ENCODE assay signal across 1 cellular context in the genomic region with DNA sequence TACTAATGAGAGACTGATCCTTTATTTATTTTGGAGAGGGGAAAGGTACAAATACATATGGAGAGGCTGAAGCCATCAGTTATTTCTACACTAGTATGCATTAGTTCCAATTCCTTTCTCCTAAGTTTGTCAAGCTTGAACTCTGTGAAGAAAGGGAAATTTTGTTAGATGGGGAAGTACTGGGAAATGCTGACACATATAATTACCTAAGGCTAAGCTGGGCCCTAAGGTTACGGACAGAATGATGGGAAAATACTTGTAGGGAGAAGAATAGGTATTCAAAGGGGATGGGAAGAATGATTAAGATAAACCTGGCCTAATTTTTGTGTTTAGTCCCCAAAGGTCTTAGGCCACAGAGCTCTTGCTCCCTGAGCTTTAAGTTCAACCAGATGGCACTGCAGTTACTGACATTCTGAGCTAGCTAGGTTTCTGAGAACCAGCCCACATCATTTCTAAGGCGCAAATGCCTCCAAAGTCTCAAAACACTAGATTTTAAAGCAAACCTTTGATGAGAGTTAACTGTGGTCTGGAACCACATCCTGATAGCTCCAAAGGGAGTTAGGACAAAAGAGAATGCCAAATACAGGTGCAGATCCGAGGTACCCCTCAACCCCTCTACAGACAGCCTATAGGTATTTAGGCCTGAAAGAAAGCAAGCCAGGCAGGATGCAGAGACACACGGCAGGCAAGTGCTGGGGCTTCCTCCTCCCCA.
TF ChIP-seq lines count a peak whose summit lies in the region.

No MANE protein-coding gene starts in this region.

TF ChIP-seq in K562, 482 proteins besides CTCF, POLR2A, EP300 and RAD21 (continued from another document):
- TF ChIP-seq, protein P1, sequence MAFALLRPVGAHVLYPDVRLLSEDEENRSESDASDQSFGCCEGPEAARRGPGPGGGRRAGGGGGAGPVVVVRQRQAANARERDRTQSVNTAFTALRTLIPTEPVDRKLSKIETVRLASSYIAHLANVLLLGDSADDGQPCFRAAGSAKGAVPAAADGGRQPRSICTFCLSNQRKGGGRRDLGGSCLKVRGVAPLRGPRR (CRISPR knock-in tag; IDR thresholded peaks at IDR 0.05) = no peak
- no peak for TF ChIP-seq SRSF3 (IDR thresholded peaks at IDR 0.05; ENCODE audit: insufficient read depth, low read length)
- TF ChIP-seq NONO (IDR thresholded peaks at IDR 0.05; ENCODE audit: low read depth in 2 of 2, low read length in 1 of 2) = no peak
- no peak for TF ChIP-seq YY1 (IDR thresholded peaks at IDR 0.05; ENCODE audit: borderline replicate concordance in 1 of 3, control insufficient read depth in 1 of 3, extremely low read depth in 1 of 3, insufficient read depth in 3 of 3, insufficient read length in 1 of 3, insufficient replicate concordance in 2 of 3, low read depth in 1 of 3, low read length in 2 of 3)
- no peak for TF ChIP-seq SP1 (CRISPR knock-in tag; IDR thresholded peaks at IDR 0.05)
- TF ChIP-seq C11orf30 (IDR thresholded peaks at IDR 0.05; ENCODE audit: low read depth) = peak; percentile 32; the same call in 1 of the 2 replicates
- TF ChIP-seq RUNX1 (IDR thresholded peaks at IDR 0.05; ENCODE audit: low read depth) = no peak
- no peak for TF ChIP-seq MTA1 (IDR thresholded peaks at IDR 0.05; ENCODE audit: borderline replicate concordance)
- TF ChIP-seq RBBP5 (IDR thresholded peaks at IDR 0.05; ENCODE audit: borderline replicate concordance, insufficient read depth, low read length, poor library complexity, severe bottlenecking) = no peak
- TF ChIP-seq TSC22D4 (tag; IDR thresholded peaks at IDR 0.05) = no peak
- no peak for TF ChIP-seq SMAD1 (IDR thresholded peaks at IDR 0.05; ENCODE audit: low read depth, low read length, partially characterized antibody)
- TF ChIP-seq, protein P2, sequence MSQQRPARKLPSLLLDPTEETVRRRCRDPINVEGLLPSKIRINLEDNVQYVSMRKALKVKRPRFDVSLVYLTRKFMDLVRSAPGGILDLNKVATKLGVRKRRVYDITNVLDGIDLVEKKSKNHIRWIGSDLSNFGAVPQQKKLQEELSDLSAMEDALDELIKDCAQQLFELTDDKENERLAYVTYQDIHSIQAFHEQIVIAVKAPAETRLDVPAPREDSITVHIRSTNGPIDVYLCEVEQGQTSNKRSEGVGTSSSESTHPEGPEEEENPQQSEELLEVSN (IDR thresholded peaks at IDR 0.05; ENCODE audit: borderline replicate concordance in 1 of 2, extremely low read depth in 1 of 2, insufficient read depth in 1 of 2, insufficient read length in 1 of 2, low read depth in 1 of 2, low read length in 1 of 2, poor library complexity in 1 of 2, severe bottlenecking in 1 of 2) = no peak
- TF ChIP-seq ZNF644 (tag; IDR thresholded peaks at IDR 0.05; ENCODE audit: low read depth) = no peak
- no peak for TF ChIP-seq BRCA1 (IDR thresholded peaks at IDR 0.05)
- no peak for TF ChIP-seq BRCA1 (CRISPR knock-in tag; IDR thresholded peaks at IDR 0.05)
- TF ChIP-seq MAFG (tag; conservative IDR thresholded peaks at IDR 0.05) = 0 out of 2 replicates have a peak, but pooled peaks have one; percentile 27
TF ChIP-seq in K562: peak in this region for 3.
